In genomic region chr11:88555018-88555828, GRCh38 we compare ENCODE assay signal across 11 cellular contexts.
DNase-seq lines count a peak whose midpoint lies in the region; ATAC-seq, FAIRE-seq and TF ChIP-seq lines count a peak whose summit lies in the region.
"Had no signal": no experiment of that assay in that cellular context is flagged by ENCODE, and none has a peak within 500 bp of the region (broad histone marks: within the 10 kb centered on the region; RNA-seq: fewer than 3 reads in every experiment).

No MANE protein-coding gene starts in this region.

- no peaks in the 10 kb centered on the region for H3K27me3 ChIP-seq in keratinocyte (ENCODE audit: control insufficient read depth, extremely low read depth, insufficient read depth, low read length)

- ATAC-seq in activated CD4-positive, CD25-positive, alpha-beta regulatory T cell treated with anti-CD3 and anti-CD28 coated beads, Interleukin-2, amount 50 U/mL, for 24 hours: no peak
- no peak for ATAC-seq in GM18909 (IDR thresholded peaks at IDR 0.05; ENCODE audit: poor library complexity, unreplicated experiment)
- no peak for ATAC-seq in HG02588 (IDR thresholded peaks at IDR 0.05; ENCODE audit: unreplicated experiment)
- ATAC-seq: natural killer cell had no signal

- in situ Hi-C loops in astrocyte of the spinal cord (cut with HindIII; ENCODE audit: low sequenced_read_pairs): no loop called here

- TF ChIP-seq CTCF in astrocyte of the spinal cord (IDR thresholded peaks at IDR 0.05; ENCODE audit: low read depth, low read length): no peak
- TF ChIP-seq CTCF in keratinocyte (optimal IDR thresholded peaks at IDR 0.05 in 1 of 3, IDR thresholded peaks at IDR 0.05 in 1 of 3, conservative IDR thresholded peaks at IDR 0.05 in 1 of 3; ENCODE audit: extremely low read depth in 1 of 3, insufficient read depth in 2 of 3, low read length in 3 of 3): no peak

- H3K79me2 ChIP-seq in keratinocyte (ENCODE audit: control insufficient read depth, insufficient read depth, low read length): no peaks in the 10 kb centered on the region

- peak overlapping the region; percentile 60 for H3K9ac ChIP-seq in keratinocyte (ENCODE audit: control insufficient read depth, extremely low read depth, insufficient read depth, low read length)

- peak; percentile 90 for FAIRE-seq in keratinocyte (lab: Jason Lieb, UNC)

- no peaks in the 10 kb centered on the region for H4K20me1 ChIP-seq in keratinocyte (ENCODE audit: control insufficient read depth, extremely low read depth, insufficient read depth, low read length)

- H3K36me3 ChIP-seq in keratinocyte (ENCODE audit: control insufficient read depth in 2 of 2, extremely low read depth in 1 of 2, insufficient read depth in 2 of 2, low read length in 2 of 2): no peaks in the 10 kb centered on the region

- DNase-seq in A172 (ENCODE audit: low spot score): peak; percentile 92
- DNase-seq in HS-27A (ENCODE audit: low read depth): peak; percentile 90
- peak; percentile 99 for DNase-seq in astrocyte of the spinal cord (ENCODE audit: low read depth, low spot score)
- peak; percentile 92 for DNase-seq in keratinocyte (ENCODE audit: low read depth, low spot score)
- DNase-seq in activated T-cell treated with anti-CD3 and anti-CD28 coated beads, Interleukin-2, amount 50 U/mL, for 1 hour: no peak
- DNase-seq: natural killer cell, SHP77 treated with DMSO at 0.1 percent for 48 hours had no signal

- peak overlapping the region; percentile 85 for H3K27ac ChIP-seq in keratinocyte (ENCODE audit: control insufficient read depth, insufficient read depth, low read length)
- H3K27ac ChIP-seq: C4-2B had no signal

- H3K4me2 ChIP-seq in keratinocyte (ENCODE audit: control insufficient read depth, extremely low read depth, insufficient read depth, low read depth, low read length): peak overlapping the region; percentile 61

- H3K9me3 ChIP-seq in keratinocyte (ENCODE audit: control insufficient read depth, low read depth, low read length): no peaks in the 10 kb centered on the region

- H3K4me3 ChIP-seq in astrocyte of the spinal cord (ENCODE audit: low read depth, low read length): no peak overlapping the region
- H3K4me3 ChIP-seq in keratinocyte (ENCODE audit: control insufficient read depth in 2 of 3, extremely low read depth in 1 of 3, insufficient read depth in 2 of 3, low read depth in 1 of 3, low read length in 3 of 3): peak overlapping the region in 1 of 3 experiments; percentile 24

- H3K4me1 ChIP-seq in keratinocyte (ENCODE audit: control insufficient read depth, extremely low read depth, insufficient read depth, low read length): peaks cover 16% of the 10 kb centered on the region

- H2AFZ ChIP-seq in keratinocyte (ENCODE audit: control insufficient read depth, low read length): peak overlapping the region; percentile 42

- no peaks in the 10 kb centered on the region for H3K9me1 ChIP-seq in keratinocyte (ENCODE audit: control insufficient read depth, extremely low read depth, insufficient read depth, low read length)

- dilution Hi-C loops in keratinocyte (cut with MboI; ENCODE audit: extremely low pct_ligation_motif_present, low sequenced_read_pairs): no loop called here
